Comparison of ENCODE assay signal across 8 cellular contexts in the genomic region with DNA sequence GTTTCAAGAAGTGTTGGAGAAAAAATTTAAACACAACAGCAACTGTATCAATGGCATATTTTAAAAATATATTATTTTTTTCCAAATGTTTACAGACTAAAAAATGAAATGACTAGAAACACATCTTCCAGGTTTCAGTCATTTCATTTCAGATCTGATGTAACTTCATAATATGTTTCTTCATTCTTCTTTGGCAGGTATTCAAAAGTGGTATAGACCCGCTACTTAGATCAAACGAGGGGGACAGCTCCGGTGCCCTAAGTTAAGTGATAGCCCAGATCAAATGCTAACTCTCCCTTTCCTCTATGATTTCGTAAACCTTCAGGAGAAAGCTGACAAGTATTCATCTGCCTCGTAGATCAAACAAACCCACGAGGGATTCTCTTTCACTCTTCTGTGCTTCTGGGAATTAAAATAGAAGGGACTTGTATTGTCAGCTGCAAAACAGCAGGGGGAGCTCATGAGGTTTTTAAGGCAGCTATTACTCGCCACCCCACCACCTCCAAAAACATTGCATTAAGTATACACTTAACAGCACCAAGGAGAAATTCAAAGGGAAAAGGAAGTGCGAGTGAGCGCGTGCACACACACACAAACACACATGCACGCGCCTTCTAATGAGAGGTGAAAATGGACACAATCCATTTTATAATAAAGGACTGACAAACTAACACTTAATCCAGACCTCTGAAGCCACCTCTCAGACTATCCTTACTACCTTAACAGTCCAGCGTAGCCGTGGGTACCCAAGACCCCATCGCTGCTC. TPM values are rescaled to one million over a fixed set of nuclear protein-coding genes. Genes with fewer than 3 reads are reported as not detected.
DNase-seq lines count a peak whose midpoint lies in the region; ATAC-seq, FAIRE-seq and TF ChIP-seq lines count a peak whose summit lies in the region.

No MANE protein-coding gene starts in this region.

- ATAC-seq in HG03064 (IDR thresholded peaks at IDR 0.05; ENCODE audit: low read depth, unreplicated experiment) (peak; percentile 70), naive B cell (ENCODE audit: low read depth in 2 of 2) (peak; percentile 66 to 75)

- POLR2A ChIA-PET in activated CD4-positive, alpha-beta memory T cell treated with anti-CD3 and anti-CD28 coated beads for 36 hours (lab: Charles Lee) = interaction anchor here (0.6 kb wide), 1 partner anchor 152 kb away, joined by 3 read pairs; no protein-coding TSS in a partner anchor

- peak overlapping the region; percentile 79 for H2AFZ ChIP-seq in ACC112 (ENCODE audit: low read length, unreplicated experiment)

- H3K9me3 ChIP-seq in tibial artery = no peaks in the 10 kb centered on the region

- peaks cover 7% of the 10 kb centered on the region for H3K27me3 Mint-ChIP-seq in activated CD4-positive, alpha-beta memory T cell treated with anti-CD3 and anti-CD28 coated beads for 36 hours
- H3K27me3 Mint-ChIP-seq in naive B cell = peaks cover 31 to 39% (median 33%) of the 10 kb centered on the region in 3 donors

- H3K27me3 ChIP-seq in ACC112 (ENCODE audit: insufficient read depth, low read length) (peaks cover 23% of the 10 kb centered on the region), tibial artery (no peaks in the 10 kb centered on the region)

- peaks cover 4% of the 10 kb centered on the region for H3K4me1 Mint-ChIP-seq in activated CD4-positive, alpha-beta memory T cell treated with anti-CD3 and anti-CD28 coated beads for 36 hours (ENCODE audit: low read depth)
- H3K4me1 Mint-ChIP-seq in naive B cell = peaks cover 4 to 7% (median 5%) of the 10 kb centered on the region in 3 donors

- peak overlapping the region; percentile 55 for H3K4me3 ChIP-seq in ACC112 (ENCODE audit: low read depth, low read length)
- H3K4me3 ChIP-seq in tibial artery = no peak overlapping the region

- H3K36me3 ChIP-seq in ACC112 (ENCODE audit: insufficient read depth, low read length) (no peaks in the 10 kb centered on the region), tibial artery (no peaks in the 10 kb centered on the region)

- peak; percentile 38 for DNase-seq in NCI-H345 treated with DMSO at 0.1 percent for 48 hours (lab: John Stamatoyannopoulos, UW; ENCODE audit: unreplicated experiment)
- DNase-seq in activated CD4-positive, alpha-beta memory T cell treated with anti-CD3 and anti-CD28 coated beads for 36 hours = peak; percentile 53
- DNase-seq in naive B cell = peak; percentile 51
- DNase-seq in tibial artery = peak in 1 of 2 donors; percentile 41

- H3K27ac Mint-ChIP-seq in activated CD4-positive, alpha-beta memory T cell treated with anti-CD3 and anti-CD28 coated beads for 36 hours = peak overlapping the region; percentile 24
- peak overlapping the region in 2 of 6 donors; percentile 38 to 85 for H3K27ac Mint-ChIP-seq in naive B cell

- TF ChIP-seq CTCF in GM12874 (IDR thresholded peaks at IDR 0.05; ENCODE audit: insufficient read depth, low read depth, low read length) (peak; percentile 70), tibial artery (IDR thresholded peaks at IDR 0.05) (peak; percentile 80 to 83)

- peak; percentile 59 for FAIRE-seq in endometrium (lab: Jason Lieb, UNC)

- H3K4me3 Mint-ChIP-seq in activated CD4-positive, alpha-beta memory T cell treated with anti-CD3 and anti-CD28 coated beads for 36 hours = peak overlapping the region; percentile 51
- peak overlapping the region in 1 of 8 donors; percentile 65 for H3K4me3 Mint-ChIP-seq in naive B cell

- intact Hi-C loops in activated CD4-positive, alpha-beta memory T cell treated with anti-CD3 and anti-CD28 coated beads for 36 hours (cut with micrococcal nuclease) = loop anchor here (1.0 to 10.0 kb wide), 5 partner anchors 57 to 998 kb away; no protein-coding TSS in a partner anchor
- intact Hi-C loops in tibial artery (cut with DNase I; ENCODE audit: low total_unique reads) = loop anchor here (2.0 to 5.0 kb wide), 2 partner anchors 91 to 148 kb away; no protein-coding TSS in a partner anchor

- H3K79me2 ChIP-seq in ACC112 (ENCODE audit: control insufficient read depth, insufficient read depth, low read length, unreplicated experiment) = no peaks in the 10 kb centered on the region

- H3K27ac ChIP-seq in ACC112 (ENCODE audit: low read depth, low read length) (no peak overlapping the region), tibial artery (no peak overlapping the region)

- H3K9me3 Mint-ChIP-seq in activated CD4-positive, alpha-beta memory T cell treated with anti-CD3 and anti-CD28 coated beads for 36 hours = no peaks in the 10 kb centered on the region
- H3K9me3 Mint-ChIP-seq in naive B cell = peaks cover 0 to 14% (median 0%) of the 10 kb centered on the region in 7 donors

- CTCF ChIA-PET in activated CD4-positive, alpha-beta memory T cell treated with anti-CD3 and anti-CD28 coated beads for 36 hours (lab: Charles Lee) = interaction anchor here (0.6 to 7.9 kb wide), 28 partner anchors 9 to 560 kb away, joined by 3 to 87 read pairs (median 4); a partner anchor contains a TSS

- H3K4me1 ChIP-seq in ACC112 (ENCODE audit: control insufficient read depth, insufficient read depth, low read length, unreplicated experiment) = no peaks in the 10 kb centered on the region
- no peaks in the 10 kb centered on the region for H3K4me1 ChIP-seq in tibial artery

- H3K36me3 Mint-ChIP-seq in activated CD4-positive, alpha-beta memory T cell treated with anti-CD3 and anti-CD28 coated beads for 36 hours = no peaks in the 10 kb centered on the region
- H3K36me3 Mint-ChIP-seq in naive B cell = peaks cover 5 to 6% of the 10 kb centered on the region in 2 donors

RNA-seq across cellular contexts. Expression of a gene that starts 21.4 kb away (rescaled TPM):
- not detected for total RNA-seq in activated CD4-positive, alpha-beta memory T cell treated with anti-CD3 and anti-CD28 coated beads for 36 hours
- not detected for polyA plus RNA-seq in naive B cell (ENCODE audit: low read depth in 6 of 6)
